Comparison of ENCODE assay signal across 29 cellular contexts in the genomic region with DNA sequence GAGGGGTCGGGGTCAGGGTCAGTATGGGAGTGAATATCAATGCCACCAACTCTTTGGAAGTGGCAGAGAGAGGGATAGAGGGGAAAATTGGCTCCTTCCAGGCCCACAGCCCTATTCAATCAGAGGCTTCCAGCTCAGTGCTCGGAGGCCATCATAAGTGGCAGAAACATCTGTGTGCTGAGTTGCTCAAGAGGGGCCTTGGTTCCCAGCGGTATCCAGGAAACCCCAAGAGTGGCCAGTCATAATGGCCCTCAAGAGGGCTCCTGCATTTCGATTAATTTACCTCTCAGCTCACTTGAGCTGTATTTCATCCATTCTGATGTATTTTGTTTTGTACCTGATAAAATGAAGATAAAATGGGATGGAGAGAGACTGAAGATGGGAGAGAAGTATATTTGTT.
"Had no signal": no experiment of that assay in that cellular context is flagged by ENCODE, and none has a peak within 500 bp of the region (broad histone marks: within the 10 kb centered on the region; RNA-seq: fewer than 3 reads in every experiment).

No MANE protein-coding gene starts in this region.

- H3K4me1 Mint-ChIP-seq: natural killer cell; stimulated activated naive B cell treated with anti-CD40 and anti-IgM and Interleukin-4, amounts not matched to agents 10 μg/mL and 1 μg/mL and 100 μg/mL, for 72 hours had no signal

- H3K27ac ChIP-seq: body of pancreas, left ventricle myocardium inferior, neural progenitor cell, parathyroid adenoma, psoas muscle, sigmoid colon, stomach, suprapubic skin, tibial artery, VCaP had no signal

- H3K36me3 ChIP-seq: left ventricle myocardium inferior, neural progenitor cell, sigmoid colon, stomach, suprapubic skin, tibial artery had no signal

- H3K36me3 Mint-ChIP-seq: activated naive CD8-positive, alpha-beta T cell; natural killer cell; neural progenitor cell; stimulated activated naive B cell treated with anti-CD40 and anti-IgM and Interleukin-4, amounts not matched to agents 10 μg/mL and 1 μg/mL and 100 μg/mL, for 72 hours had no signal

- H3K9me3 ChIP-seq: body of pancreas, left ventricle myocardium inferior, psoas muscle, sigmoid colon, stomach, suprapubic skin, tibial artery had no signal

- H2AFZ ChIP-seq: neural progenitor cell, parathyroid adenoma had no signal

- H3K79me2 ChIP-seq: parathyroid adenoma had no signal

- H3K4me1 ChIP-seq: body of pancreas, left ventricle myocardium inferior, neural progenitor cell, parathyroid adenoma, stomach, suprapubic skin had no signal

- H3K4me2 ChIP-seq: neural progenitor cell, smooth muscle cell had no signal

- H3K27ac Mint-ChIP-seq: activated naive CD8-positive, alpha-beta T cell; natural killer cell; neural progenitor cell; stimulated activated naive B cell treated with anti-CD40 and anti-IgM and Interleukin-4, amounts not matched to agents 10 μg/mL and 1 μg/mL and 100 μg/mL, for 72 hours had no signal

- DNase-seq: activated CD4-positive, alpha-beta T cell treated with anti-CD3 and anti-CD28 coated beads for 48 hours; activated CD4-positive, alpha-beta T cell treated with anti-CD3 and anti-CD28 coated beads, Interleukin-2, amount 50 U/mL, for 48 hours; activated CD8-positive, alpha-beta memory T cell treated with anti-CD3 and anti-CD28 coated beads for 24 hours; activated effector memory CD4-positive, alpha-beta T cell treated with Interleukin-2 at 50 U/mL for 16 hours; activated naive CD4-positive, alpha-beta T cell treated with Interleukin-2 at 50 U/mL for 16 hours; anterior cingulate cortex; dermis blood vessel endothelial cell; effector CD8-positive, alpha-beta T cell; left ventricle myocardium inferior; mesendoderm; natural killer cell; occipital lobe; psoas muscle; sigmoid colon; stimulated activated CD4-positive, alpha-beta T cell treated with anti-CD3 and anti-CD28 coated beads, Interleukin-1b, Interleukin-23, amount 100 ng/mL, for 48 hours; stimulated activated naive B cell treated with anti-CD40 and anti-IgM and Interleukin-4, amounts not matched to agents 10 μg/mL and 1 μg/mL and 100 μg/mL, for 72 hours; stomach; tibial artery had no signal

- H3K4me3 Mint-ChIP-seq: activated naive CD8-positive, alpha-beta T cell; natural killer cell; neural progenitor cell; stimulated activated naive B cell treated with anti-CD40 and anti-IgM and Interleukin-4, amounts not matched to agents 10 μg/mL and 1 μg/mL and 100 μg/mL, for 72 hours had no signal

- H3K4me3 ChIP-seq: body of pancreas, left ventricle myocardium inferior, lung, neural progenitor cell, psoas muscle, sigmoid colon, smooth muscle cell, stomach, suprapubic skin, tibial artery had no signal

- H3K27me3 ChIP-seq: body of pancreas, neural progenitor cell, sigmoid colon, stomach, suprapubic skin, tibial artery had no signal

- FAIRE-seq: colon, frontal cortex, TTC549 had no signal

- H3K9me3 Mint-ChIP-seq: natural killer cell had no signal

- H3K27me3 Mint-ChIP-seq: activated naive CD8-positive, alpha-beta T cell; stimulated activated naive B cell treated with anti-CD40 and anti-IgM and Interleukin-4, amounts not matched to agents 10 μg/mL and 1 μg/mL and 100 μg/mL, for 72 hours had no signal

- H3K9ac ChIP-seq: neural progenitor cell, parathyroid adenoma had no signal
